ENCODE assay signal across 20 cellular contexts in the genomic region with DNA sequence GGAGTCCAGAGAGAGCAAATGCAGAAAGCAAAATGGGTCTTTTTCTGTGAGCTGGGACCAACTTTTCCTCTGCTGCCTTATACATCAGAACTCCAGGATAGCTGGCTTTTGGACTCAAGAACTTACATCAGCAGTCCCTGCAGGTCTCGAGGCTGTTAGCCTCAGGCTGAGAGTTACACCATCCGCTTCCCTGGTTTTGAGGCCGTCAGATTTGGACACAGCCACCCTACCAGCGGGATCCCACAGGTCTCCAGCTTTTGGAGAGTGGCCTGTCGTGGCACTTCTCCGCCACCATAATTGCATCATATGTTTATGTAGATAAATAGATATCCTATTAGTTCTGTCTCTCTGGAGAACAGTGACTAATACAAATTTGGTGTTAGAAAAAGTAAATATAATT.
"Had no signal": no experiment of that assay in that cellular context is flagged by ENCODE, and none has a peak within 500 bp of the region (broad histone marks: within the 10 kb centered on the region; RNA-seq: fewer than 3 reads in every experiment).

No MANE protein-coding gene starts in this region.

- FAIRE-seq: colon, endothelial cell of umbilical vein, islet of Langerhans, keratinocyte had no signal

- H3K4me3 ChIP-seq: coronary artery, dorsolateral prefrontal cortex, esophagus muscularis mucosa, gastroesophageal sphincter, heart left ventricle, left lung, lower lobe of right lung had no signal

- H3K27ac ChIP-seq: coronary artery, dorsolateral prefrontal cortex, esophagus muscularis mucosa, foreskin keratinocyte, gastroesophageal sphincter, heart left ventricle, left lung, lower lobe of right lung had no signal

- H3K4me1 ChIP-seq: esophagus muscularis mucosa, foreskin keratinocyte, gastroesophageal sphincter, heart left ventricle, left lung, lower lobe of right lung had no signal

- ATAC-seq: foreskin keratinocyte, gastroesophageal sphincter, heart left ventricle, left cardiac atrium, left lung, left ventricle myocardium superior, lower lobe of right lung had no signal

- DNase-seq: dermis blood vessel endothelial cell; dorsolateral prefrontal cortex; effector CD4-positive, alpha-beta T cell; effector memory CD4-positive, alpha-beta T cell; foreskin keratinocyte; heart left ventricle; hippocampal formation; left cardiac atrium; left lung; left ventricle myocardium superior; lower lobe of right lung; mesendoderm; midbrain had no signal

- H3K27me3 ChIP-seq: dorsolateral prefrontal cortex, esophagus muscularis mucosa, gastroesophageal sphincter, left lung had no signal

- H3K36me3 ChIP-seq: esophagus muscularis mucosa, gastroesophageal sphincter, heart left ventricle, left lung, lower lobe of right lung had no signal

- H3K9me3 ChIP-seq: esophagus muscularis mucosa, gastroesophageal sphincter, heart left ventricle, left lung, lower lobe of right lung had no signal
